10 cellular contexts compared by ENCODE assay signal in the genomic region with DNA sequence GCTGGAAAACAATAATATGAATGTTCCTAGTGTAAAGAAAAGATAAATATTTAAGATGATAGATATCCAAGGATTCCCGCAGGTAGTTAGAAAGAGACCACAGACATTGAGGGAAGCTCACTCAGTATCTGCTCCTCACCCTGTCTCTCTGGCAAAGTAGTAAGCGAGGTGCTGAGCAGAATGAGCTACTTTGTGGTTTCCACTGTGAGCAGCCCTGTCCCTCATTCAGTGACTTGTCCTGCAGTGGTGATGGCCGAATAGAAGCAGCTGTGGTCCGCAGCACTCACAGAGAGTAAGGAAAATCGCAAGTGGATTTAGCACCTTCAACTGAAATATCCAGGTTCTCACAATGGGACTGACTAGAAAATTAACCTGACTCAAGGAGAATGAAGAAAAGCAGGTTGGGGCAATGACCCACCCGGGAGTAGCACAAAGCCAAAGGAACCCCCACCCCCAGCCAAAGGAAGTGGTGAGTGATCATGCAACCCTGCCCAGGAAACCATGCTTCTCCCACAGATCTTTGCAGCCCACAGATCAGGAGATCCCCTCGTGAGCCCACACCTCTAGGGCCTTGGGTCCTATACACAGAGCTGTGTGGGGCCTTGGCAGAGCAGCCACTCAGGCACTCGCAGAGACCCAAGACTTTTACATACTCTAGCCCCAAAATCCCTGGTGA. TPM values are rescaled to one million over a fixed set of nuclear protein-coding genes. Genes with fewer than 3 reads are reported as not detected.
A peak's percentile ranks its signal among the peaks of the same experiment; 100 is the strongest.
DNase-seq lines count a peak whose midpoint lies in the region; ATAC-seq and TF ChIP-seq lines count a peak whose summit lies in the region.
"Had no signal": no experiment of that assay in that cellular context is flagged by ENCODE, and none has a peak within 500 bp of the region (broad histone marks: within the 10 kb centered on the region; RNA-seq: fewer than 3 reads in every experiment).

No MANE protein-coding gene starts in this region.

- H3K9me3 Mint-ChIP-seq in activated T-helper 2 cell treated with anti-CD3 and anti-CD28 coated beads, Interferon-gamma antibody, Interleukin-2, Interleukin-4, amounts not matched to agents 10 μg/mL and 5 μg/mL and 100 μg/mL, durations not matched to agents 14 hours and 24 hours and 36 hours, result peaks cover 5% of the 10 kb centered on the region

- peaks cover 23% of the 10 kb centered on the region for H3K36me3 Mint-ChIP-seq in activated T-helper 2 cell treated with anti-CD3 and anti-CD28 coated beads, Interferon-gamma antibody, Interleukin-2, Interleukin-4, amounts not matched to agents 10 μg/mL and 5 μg/mL and 100 μg/mL, durations not matched to agents 14 hours and 24 hours and 36 hours (ENCODE audit: low read depth)

- H3K4me3 Mint-ChIP-seq in activated T-helper 2 cell treated with anti-CD3 and anti-CD28 coated beads, Interferon-gamma antibody, Interleukin-2, Interleukin-4, amounts not matched to agents 10 μg/mL and 5 μg/mL and 100 μg/mL, durations not matched to agents 14 hours and 24 hours and 36 hours (ENCODE audit: low read depth), result peak overlapping the region; percentile 77

- H3K27me3 Mint-ChIP-seq in activated T-helper 2 cell treated with anti-CD3 and anti-CD28 coated beads, Interferon-gamma antibody, Interleukin-2, Interleukin-4, amounts not matched to agents 10 μg/mL and 5 μg/mL and 100 μg/mL, durations not matched to agents 14 hours and 24 hours and 36 hours (ENCODE audit: low read depth), result no peaks in the 10 kb centered on the region

- DNase-seq in KG1 (lab: John Stamatoyannopoulos, UW) (peak; percentile 26), erythroblast (lab: John Stamatoyannopoulos, UW) (no peak), DMS79 (lab: John Stamatoyannopoulos, UW) (no peak), NCI-H226 (no peak)
- DNase-seq in activated T-helper 2 cell treated with anti-CD3 and anti-CD28 coated beads, Interferon-gamma antibody, Interleukin-2, Interleukin-4, amounts not matched to agents 10 μg/mL and 5 μg/mL and 100 μg/mL, durations not matched to agents 14 hours and 24 hours and 36 hours (ENCODE audit: low spot score), result peak; percentile 75
- peak; percentile 32 for DNase-seq in stimulated activated CD8-positive, alpha-beta memory T cell treated with anti-CD3 and anti-CD28 coated beads, Interleukin-4, amount 100 ng/mL, for 24 hours (ENCODE audit: low read depth)

- peak overlapping the region; percentile 88 for H3K27ac Mint-ChIP-seq in activated T-helper 2 cell treated with anti-CD3 and anti-CD28 coated beads, Interferon-gamma antibody, Interleukin-2, Interleukin-4, amounts not matched to agents 10 μg/mL and 5 μg/mL and 100 μg/mL, durations not matched to agents 14 hours and 24 hours and 36 hours

- ATAC-seq in GM19452 (IDR thresholded peaks at IDR 0.05; ENCODE audit: unreplicated experiment), result peak; percentile 63
- no peak for ATAC-seq in GM18861 (IDR thresholded peaks at IDR 0.05; ENCODE audit: unreplicated experiment)

- H3K4me1 Mint-ChIP-seq in activated T-helper 2 cell treated with anti-CD3 and anti-CD28 coated beads, Interferon-gamma antibody, Interleukin-2, Interleukin-4, amounts not matched to agents 10 μg/mL and 5 μg/mL and 100 μg/mL, durations not matched to agents 14 hours and 24 hours and 36 hours (ENCODE audit: low read depth), result peaks cover 73% of the 10 kb centered on the region

- TF ChIP-seq POLR2A in erythroblast (IDR thresholded peaks at IDR 0.05; ENCODE audit: low read length), result no peak

- intact Hi-C loops in activated T-helper 2 cell treated with anti-CD3 and anti-CD28 coated beads, Interferon-gamma antibody, Interleukin-2, Interleukin-4, amounts not matched to agents 10 μg/mL and 5 μg/mL and 100 μg/mL, durations not matched to agents 14 hours and 24 hours and 36 hours (cut with micrococcal nuclease), result loop anchor here (1.0 kb wide), 4 partner anchors 15 to 93 kb away; a partner anchor contains a TSS

RNA-seq across cellular contexts. Expression of a gene that starts 21.8 kb away (rescaled TPM):
- 35.5 and 37.5 TPM in 2 replicates for total RNA-seq in activated T-helper 2 cell treated with anti-CD3 and anti-CD28 coated beads, Interferon-gamma antibody, Interleukin-2, Interleukin-4, amounts not matched to agents 10 μg/mL and 5 μg/mL and 100 μg/mL, durations not matched to agents 14 hours and 24 hours and 36 hours

RNA-seq across cellular contexts. Expression of a gene that starts 31.9 kb away (rescaled TPM):
- 11.3 and 12.2 TPM in 2 replicates for total RNA-seq in activated T-helper 2 cell treated with anti-CD3 and anti-CD28 coated beads, Interferon-gamma antibody, Interleukin-2, Interleukin-4, amounts not matched to agents 10 μg/mL and 5 μg/mL and 100 μg/mL, durations not matched to agents 14 hours and 24 hours and 36 hours
- total RNA-seq: epithelial cell of proximal tubule, lung microvascular endothelial cell had no signal

RNA-seq across cellular contexts. Expression of a gene that starts 45.1 kb away (rescaled TPM):
- total RNA-seq in activated T-helper 2 cell treated with anti-CD3 and anti-CD28 coated beads, Interferon-gamma antibody, Interleukin-2, Interleukin-4, amounts not matched to agents 10 μg/mL and 5 μg/mL and 100 μg/mL, durations not matched to agents 14 hours and 24 hours and 36 hours, result 2,053 and 2,074 TPM in 2 replicates

Comparison
In these comparisons a context has a peak if more than half of its experiments do, and no peak if none do; other contexts are left out.
1. DNase-seq: peak in KG1 (single experiment), activated T-helper 2 cell treated with anti-CD3 and anti-CD28 coated beads, Interferon-gamma antibody, Interleukin-2, Interleukin-4, amounts not matched to agents 10 μg/mL and 5 μg/mL and 100 μg/mL, durations not matched to agents 14 hours and 24 hours and 36 hours (single experiment) and stimulated activated CD8-positive, alpha-beta memory T cell treated with anti-CD3 and anti-CD28 coated beads, Interleukin-4, amount 100 ng/mL, for 24 hours (single experiment); none in erythroblast (0 of 2), DMS79 (single experiment) and NCI-H226 (single experiment).